Comparison of ENCODE assay signal across 9 cellular contexts in the genomic region with DNA sequence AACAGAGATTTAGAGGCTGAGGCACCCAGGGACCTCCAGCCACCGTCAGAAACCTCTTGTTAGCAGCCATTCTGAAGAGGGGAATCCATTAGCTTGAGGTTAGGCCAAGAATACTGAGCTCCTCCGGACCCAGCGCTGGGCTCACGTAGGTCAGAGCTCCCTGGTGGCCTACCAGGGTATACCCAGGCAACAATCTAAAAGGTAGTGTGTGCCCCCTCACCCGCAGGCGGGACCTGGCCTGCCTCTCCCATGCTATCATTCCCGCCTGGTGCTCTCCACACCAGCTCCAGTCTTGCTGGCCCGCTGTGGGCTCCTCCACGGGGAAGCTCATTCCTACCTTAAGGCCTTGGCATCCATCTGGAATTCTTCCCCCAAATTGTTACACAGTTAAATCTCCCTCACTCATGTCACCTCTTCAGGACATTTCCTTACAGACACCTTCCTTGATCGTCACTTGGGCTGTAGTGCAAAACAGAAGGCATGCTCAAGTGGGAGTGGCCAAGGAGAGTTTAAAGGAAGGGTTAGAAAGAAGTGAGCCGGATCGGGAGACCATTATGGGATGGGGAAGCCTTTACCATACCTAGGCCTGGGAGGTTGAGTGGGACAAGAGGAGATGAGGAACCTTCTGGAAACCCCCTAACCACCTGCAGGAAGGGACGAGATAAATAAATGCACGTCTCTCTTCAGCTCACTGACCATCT.
DNase-seq lines count a peak whose midpoint lies in the region; ATAC-seq and TF ChIP-seq lines count a peak whose summit lies in the region.
"Had no signal": no experiment of that assay in that cellular context is flagged by ENCODE, and none has a peak within 500 bp of the region (broad histone marks: within the 10 kb centered on the region; RNA-seq: fewer than 3 reads in every experiment).

No MANE protein-coding gene starts in this region.

- H3K4me3 ChIP-seq in gastroesophageal sphincter (no peak overlapping the region), sigmoid colon (no peak overlapping the region)

- H3K36me3 ChIP-seq in gastroesophageal sphincter: no peaks in the 10 kb centered on the region
- H3K36me3 ChIP-seq in sigmoid colon: no peaks in the 10 kb centered on the region

- H3K9me3 ChIP-seq in gastroesophageal sphincter (no peaks in the 10 kb centered on the region), sigmoid colon (no peaks in the 10 kb centered on the region)

- peaks cover 0 to 3% (median 0%) of the 10 kb centered on the region in 3 donors for H3K9me3 Mint-ChIP-seq in T-cell
- H3K9me3 Mint-ChIP-seq: activated naive CD4-positive, alpha-beta T cell treated with anti-CD3 and anti-CD28 coated beads, Interleukin-2, amount 50 U/mL, for 24 hours had no signal

- intact Hi-C loops in sigmoid colon (cut with DNase I): no loop called here

- WGBS in gastroesophageal sphincter (ENCODE audit: low coverage in 1 of 2), 2 donors: 82 to 92% methylated on average over 6 to 10 of the region's 14 CpGs
- 79 to 89% methylated on average over 14 of the region's 14 CpGs for whole genome bisulfite sequencing in sigmoid colon, 2 donors

- H3K27me3 ChIP-seq in gastroesophageal sphincter (no peaks in the 10 kb centered on the region), sigmoid colon (no peaks in the 10 kb centered on the region)

- POLR2A ChIA-PET in T-cell (lab: Charles Lee): no interaction called here

- no peak for TF ChIP-seq EP300 in gastroesophageal sphincter (IDR thresholded peaks at IDR 0.05)
- no peak for TF ChIP-seq EP300 in sigmoid colon (IDR thresholded peaks at IDR 0.05)

- TF ChIP-seq CTCF in gastroesophageal sphincter (IDR thresholded peaks at IDR 0.05) (no peak), sigmoid colon (IDR thresholded peaks at IDR 0.05) (no peak)

- H3K4me1 Mint-ChIP-seq in T-cell: peaks cover 0 to 3% (median 0%) of the 10 kb centered on the region in 3 donors
- H3K4me1 Mint-ChIP-seq: activated naive CD4-positive, alpha-beta T cell treated with anti-CD3 and anti-CD28 coated beads, Interleukin-2, amount 50 U/mL, for 24 hours had no signal

- H3K4me3 Mint-ChIP-seq in T-cell: no peak overlapping the region
- H3K4me3 Mint-ChIP-seq: activated naive CD4-positive, alpha-beta T cell treated with anti-CD3 and anti-CD28 coated beads, Interleukin-2, amount 50 U/mL, for 24 hours had no signal

- peaks cover 33 to 42% of the 10 kb centered on the region in 2 donors for H3K27me3 Mint-ChIP-seq in T-cell

- ATAC-seq in gastroesophageal sphincter: no peak
- no peak for ATAC-seq in T-cell (replicated peaks in 1 of 4)
- no peak for ATAC-seq in GM18858 (IDR thresholded peaks at IDR 0.05; ENCODE audit: unreplicated experiment)
- ATAC-seq in HG02623 (IDR thresholded peaks at IDR 0.05; ENCODE audit: unreplicated experiment): no peak

- DNase-seq in DMS53 (lab: John Stamatoyannopoulos, UW): peak; percentile 97
- peak; percentile 73 for DNase-seq in NCI-H2029 treated with DMSO at 0.1 percent for 48 hours (lab: John Stamatoyannopoulos, UW)
- no peak for DNase-seq in sigmoid colon
- no peak for DNase-seq in dermis blood vessel endothelial cell
- DNase-seq in T-cell: no peak

- peak overlapping the region in 3 of 4 donors; percentile 87 to 91 (median 88) for H3K27ac ChIP-seq in gastroesophageal sphincter
- peak overlapping the region; percentile 28 to 82 (median 49) for H3K27ac ChIP-seq in sigmoid colon

- H3K27ac Mint-ChIP-seq in T-cell: no peak overlapping the region
- H3K27ac Mint-ChIP-seq: activated naive CD4-positive, alpha-beta T cell treated with anti-CD3 and anti-CD28 coated beads, Interleukin-2, amount 50 U/mL, for 24 hours had no signal

- H3K36me3 Mint-ChIP-seq in T-cell: no peaks in the 10 kb centered on the region
- H3K36me3 Mint-ChIP-seq: activated naive CD4-positive, alpha-beta T cell treated with anti-CD3 and anti-CD28 coated beads, Interleukin-2, amount 50 U/mL, for 24 hours had no signal

- CTCF ChIA-PET in T-cell (lab: Charles Lee): no interaction called here

- H3K4me1 ChIP-seq in gastroesophageal sphincter (peaks cover 0 to 51% (median 10%) of the 10 kb centered on the region in 3 donors), sigmoid colon (peaks cover 0 to 27% (median 10%) of the 10 kb centered on the region in 4 donors)

- no peak for TF ChIP-seq POLR2A in gastroesophageal sphincter (IDR thresholded peaks at IDR 0.05)
- no peak for TF ChIP-seq POLR2A in sigmoid colon (IDR thresholded peaks at IDR 0.05)

Comparison
In these comparisons a context has a peak if more than half of its experiments do, and no peak if none do; other contexts are left out.
1. DNase-seq: peak in DMS53 (single experiment) and NCI-H2029 treated with DMSO at 0.1 percent for 48 hours (single experiment); none in sigmoid colon (single experiment), dermis blood vessel endothelial cell (single experiment) and T-cell (0 of 34).